Comparison of ENCODE assay signal across 14 cellular contexts in genomic region chr3:100076544-100077529, GRCh38. TPM values are rescaled to one million over a fixed set of nuclear protein-coding genes. Genes with fewer than 3 reads are reported as not detected.
DNase-seq lines count a peak whose midpoint lies in the region; ATAC-seq, FAIRE-seq and TF ChIP-seq lines count a peak whose summit lies in the region.
"Had no signal": no experiment of that assay in that cellular context is flagged by ENCODE, and none has a peak within 500 bp of the region (broad histone marks: within the 10 kb centered on the region; RNA-seq: fewer than 3 reads in every experiment).

No MANE protein-coding gene starts in this region.

- peak; percentile 74 for ATAC-seq in left colon

- H3K9me3 Mint-ChIP-seq in astrocyte (ENCODE audit: unreplicated experiment) (no peaks in the 10 kb centered on the region), progenitor cell of endocrine pancreas (ENCODE audit: low read depth) (no peaks in the 10 kb centered on the region)

- TF ChIP-seq CTCF in astrocyte (IDR thresholded peaks at IDR 0.05; ENCODE audit: insufficient read depth, low read depth, low read length): no peak
- TF ChIP-seq CTCF in progenitor cell of endocrine pancreas (IDR thresholded peaks at IDR 0.05; ENCODE audit: unreplicated experiment): no peak

- H3K4me2 ChIP-seq in astrocyte (ENCODE audit: low read length): no peak overlapping the region

- H3K4me3 Mint-ChIP-seq in astrocyte (ENCODE audit: unreplicated experiment) (no peak overlapping the region), progenitor cell of endocrine pancreas (ENCODE audit: low read depth) (peak overlapping the region; percentile 6)

- peak; percentile 74 for DNase-seq in NCI-H82 (lab: John Stamatoyannopoulos, UW)
- DNase-seq in astrocyte (ENCODE audit: low read depth): no peak
- DNase-seq in left colon: no peak
- no peak for DNase-seq in progenitor cell of endocrine pancreas (ENCODE audit: low spot score, unreplicated experiment)
- no peak for DNase-seq in NK-92 treated with Interleukin-12 subunit alpha and Interleukin-12 subunit beta, amount 100 ng/mL, for 24 hours (lab: John Stamatoyannopoulos, UW)
- no peak for DNase-seq in hippocampal formation (lab: John Stamatoyannopoulos, UW)
- DNase-seq in NCI-H345 treated with DMSO at 0.1 percent for 48 hours (lab: John Stamatoyannopoulos, UW; ENCODE audit: unreplicated experiment): no peak
- DNase-seq in SW 1271 (lab: John Stamatoyannopoulos, UW): no peak
- DNase-seq: activated CD4-positive, CD25-positive, alpha-beta regulatory T cell treated with anti-CD3 and anti-CD28 coated beads, Interleukin-2, amount 50 U/mL, for 72 hours; AML-193; NCI-H2107 had no signal

- H3K9me3 ChIP-seq in astrocyte (ENCODE audit: insufficient read depth, low read depth, low read length): no peaks in the 10 kb centered on the region
- H3K9me3 ChIP-seq: prostate gland had no signal

- peak overlapping the region; percentile 64 for H3K27ac Mint-ChIP-seq in astrocyte (ENCODE audit: unreplicated experiment)
- H3K27ac Mint-ChIP-seq in progenitor cell of endocrine pancreas: peak overlapping the region; percentile 54

- H3K9ac ChIP-seq in astrocyte (ENCODE audit: low read length): no peak overlapping the region

- H3K4me1 ChIP-seq in astrocyte (ENCODE audit: insufficient read depth, low read length): peaks cover 20% of the 10 kb centered on the region
- H3K4me1 ChIP-seq: prostate gland had no signal

- no peak overlapping the region for H3K4me3 ChIP-seq in astrocyte (ENCODE audit: insufficient read depth, low read depth, low read length)
- H3K4me3 ChIP-seq: prostate gland had no signal

- H3K27ac ChIP-seq in astrocyte (ENCODE audit: low read depth, low read length): no peak overlapping the region
- H3K27ac ChIP-seq: prostate gland had no signal

- H3K4me1 Mint-ChIP-seq in astrocyte (ENCODE audit: low read depth, unreplicated experiment) (peaks cover 50% of the 10 kb centered on the region), progenitor cell of endocrine pancreas (ENCODE audit: low read depth) (peaks cover 41% of the 10 kb centered on the region)

- intact Hi-C loops in left colon (cut with DNase I, micrococcal nuclease): no loop called here

- H3K36me3 Mint-ChIP-seq in astrocyte (ENCODE audit: low read depth, unreplicated experiment) (no peaks in the 10 kb centered on the region), progenitor cell of endocrine pancreas (ENCODE audit: insufficient read depth) (no peaks in the 10 kb centered on the region)

- FAIRE-seq in astrocyte (lab: Jason Lieb, UNC): no peak
- FAIRE-seq: bronchial epithelial cell, endometrium had no signal

- H3K36me3 ChIP-seq in astrocyte (ENCODE audit: insufficient read depth, low read length): no peaks in the 10 kb centered on the region
- H3K36me3 ChIP-seq: prostate gland had no signal

- no peak overlapping the region for H2AFZ ChIP-seq in astrocyte (ENCODE audit: low read depth, low read length)

- H4K20me1 ChIP-seq in astrocyte (ENCODE audit: insufficient read depth, low read length): no peaks in the 10 kb centered on the region

- H3K79me2 ChIP-seq in astrocyte (ENCODE audit: insufficient read depth, low read length): no peaks in the 10 kb centered on the region

- H3K27me3 ChIP-seq in astrocyte (ENCODE audit: insufficient read depth, low read length): no peaks in the 10 kb centered on the region

- no peaks in the 10 kb centered on the region for H3K27me3 Mint-ChIP-seq in astrocyte (ENCODE audit: low read depth, unreplicated experiment)
- H3K27me3 Mint-ChIP-seq in progenitor cell of endocrine pancreas: no peaks in the 10 kb centered on the region

RNA-seq across cellular contexts. Expression of gene FILIP1L, which starts 37.5 kb away (rescaled TPM):
- 209 and 230 TPM in 2 replicates for total RNA-seq in astrocyte
- total RNA-seq in left colon: 10 to 100 TPM in 1 of 2 donors, 1 to 10 TPM in 1; 6.7 to 19.0 TPM
- total RNA-seq in progenitor cell of endocrine pancreas: 19.4 and 29.6 TPM in 2 replicates
